ENCODE assay signal across 26 cellular contexts in genomic region chr12:45282411-45282810, GRCh38.
DNase-seq lines count a peak whose midpoint lies in the region; ATAC-seq, FAIRE-seq and TF ChIP-seq lines count a peak whose summit lies in the region.
"Had no signal": no experiment of that assay in that cellular context is flagged by ENCODE, and none has a peak within 500 bp of the region (broad histone marks: within the 10 kb centered on the region; RNA-seq: fewer than 3 reads in every experiment).

No MANE protein-coding gene starts in this region.

- peaks cover 15% of the 10 kb centered on the region for H3K36me3 Mint-ChIP-seq in astrocyte (ENCODE audit: low read depth, unreplicated experiment)

- no peaks in the 10 kb centered on the region for H3K9me3 ChIP-seq in PC-9 (ENCODE audit: insufficient read depth, low read depth)
- no peaks in the 10 kb centered on the region for H3K9me3 ChIP-seq in astrocyte (ENCODE audit: insufficient read depth, low read depth, low read length)
- H3K9me3 ChIP-seq in right lobe of liver: no peaks in the 10 kb centered on the region
- H3K9me3 ChIP-seq in transverse colon: no peaks in the 10 kb centered on the region
- H3K9me3 ChIP-seq: A549 had no signal

- no peaks in the 10 kb centered on the region for H3K9me3 Mint-ChIP-seq in astrocyte (ENCODE audit: unreplicated experiment)
- H3K9me3 Mint-ChIP-seq: CD4-positive, alpha-beta T cell had no signal

- no TSS peak for BruUV-seq in PC-9 (replicated peaks; lab: Mats Ljungman, UMichigan)

- no peak for FAIRE-seq in astrocyte (lab: Jason Lieb, UNC)
- FAIRE-seq: G401.6, GM12878 had no signal

- CTCF ChIA-PET in PC-9 (lab: Charles Lee): no interaction called here

- DNase-seq in PC-9: no peak
- DNase-seq in astrocyte (ENCODE audit: low read depth): no peak
- peak; percentile 35 to 64 (median 58) for DNase-seq in right lobe of liver
- peak; percentile 63 for DNase-seq in transverse colon
- no peak for DNase-seq in putamen (ENCODE audit: low spot score)
- no peak for DNase-seq in foreskin fibroblast
- DNase-seq: AML-193; CD4-positive, alpha-beta T cell; NCI-H1048; NCI-H1417; NCI-H187; NCI-H2081 treated with DMSO at 0.1 percent for 48 hours; NCI-H2171; NCI-H524 treated with DMSO at 0.1 percent for 48 hours; NCI-H774; PC-3; SHP77 treated with DMSO at 0.1 percent for 48 hours had no signal

- H3K4me3 ChIP-seq in PC-9 (no peak overlapping the region), astrocyte (ENCODE audit: insufficient read depth, low read depth, low read length) (no peak overlapping the region), right lobe of liver (no peak overlapping the region), transverse colon (no peak overlapping the region), foreskin fibroblast (ENCODE audit: low read depth in 1 of 2, low read length in 2 of 2) (no peak overlapping the region)
- H3K4me3 ChIP-seq: A549; BLaER1 treated with 17β-estradiol and CSF1 and Interleukin-3, amounts not matched to agents 10 nM and 100 nM; GM12878 had no signal

- peaks cover 47% of the 10 kb centered on the region for H3K4me1 ChIP-seq in PC-9 (replicated peaks; ENCODE audit: insufficient read depth)
- peaks cover 23% of the 10 kb centered on the region for H3K4me1 ChIP-seq in astrocyte (ENCODE audit: insufficient read depth, low read length)
- peaks cover 0 to 39% (median 9%) of the 10 kb centered on the region in 4 donors for H3K4me1 ChIP-seq in right lobe of liver
- H3K4me1 ChIP-seq in transverse colon: peaks cover 6 to 28% (median 18%) of the 10 kb centered on the region in 4 donors

- WGBS in right lobe of liver (ENCODE audit: insufficient coverage, low coverage, low lambda C conversion rate, missing lambda C conversion rate): 78% methylated on average over 4 of the region's 4 CpGs
- WGBS in transverse colon (ENCODE audit: low coverage in 1 of 2), 2 donors: 62 to 68% methylated on average over 4 of the region's 4 CpGs

- H4K20me1 ChIP-seq in PC-9 (ENCODE audit: insufficient read depth) (no peaks in the 10 kb centered on the region), astrocyte (ENCODE audit: insufficient read depth, low read length) (no peaks in the 10 kb centered on the region)

- H3K9ac ChIP-seq in astrocyte (ENCODE audit: low read length): no peak overlapping the region
- H3K9ac ChIP-seq: BLaER1 treated with 17β-estradiol and CSF1 and Interleukin-3, amounts not matched to agents 10 nM and 100 nM; KMS-11 had no signal

- ATAC-seq in right lobe of liver: peak; percentile 90 to 92 (median 91)
- no peak for ATAC-seq in GM18907 (IDR thresholded peaks at IDR 0.05; ENCODE audit: unreplicated experiment)
- ATAC-seq: A549, GM12878, HCT116, PC-3 had no signal

- no peak overlapping the region for H3K4me2 ChIP-seq in PC-9
- H3K4me2 ChIP-seq in astrocyte (ENCODE audit: low read length): no peak overlapping the region
- H3K4me2 ChIP-seq: BLaER1 treated with 17β-estradiol and CSF1 and Interleukin-3, amounts not matched to agents 10 nM and 100 nM; KMS-11 had no signal

- intact Hi-C loops in PC-9 (cut with micrococcal nuclease; ENCODE audit: unreplicated experiment) (no loop called here), right lobe of liver (cut with DNase I) (no loop called here), transverse colon (cut with DNase I; ENCODE audit: low total_unique reads) (no loop called here)

- H3K79me2 ChIP-seq in PC-9 (ENCODE audit: low read depth) (peaks cover 82% of the 10 kb centered on the region), astrocyte (ENCODE audit: insufficient read depth, low read length) (peaks cover 71% of the 10 kb centered on the region)

- H2AFZ ChIP-seq in PC-9 (no peak overlapping the region), astrocyte (ENCODE audit: low read depth, low read length) (no peak overlapping the region)

- TF ChIP-seq CTCF in PC-9 (conservative IDR thresholded peaks at IDR 0.05) (no peak), astrocyte (IDR thresholded peaks at IDR 0.05; ENCODE audit: insufficient read depth, low read depth, low read length) (no peak), right lobe of liver (IDR thresholded peaks at IDR 0.05) (no peak), transverse colon (IDR thresholded peaks at IDR 0.05) (no peak), foreskin fibroblast (IDR thresholded peaks at IDR 0.05; ENCODE audit: low read depth, low read length) (no peak)

- H3K27ac ChIP-seq in PC-9 (peak overlapping the region; percentile 90; the same call in 1 of the 2 replicates), astrocyte (ENCODE audit: low read depth, low read length) (no peak overlapping the region), right lobe of liver (no peak overlapping the region), transverse colon (no peak overlapping the region)
- H3K27ac ChIP-seq: BLaER1 treated with 17β-estradiol and CSF1 and Interleukin-3, amounts not matched to agents 10 nM and 100 nM; KMS-11; RWPE1 had no signal

- peak overlapping the region; percentile 96 for H3K27ac Mint-ChIP-seq in astrocyte (ENCODE audit: unreplicated experiment)
- H3K27ac Mint-ChIP-seq: CD4-positive, alpha-beta T cell; IgD-negative memory B cell had no signal

- H3K9me2 ChIP-seq in PC-9 (ENCODE audit: insufficient read depth): no peaks in the 10 kb centered on the region

- H3K27me3 ChIP-seq in PC-9 (ENCODE audit: insufficient read depth, low read depth) (no peaks in the 10 kb centered on the region), astrocyte (ENCODE audit: insufficient read depth, low read length) (no peaks in the 10 kb centered on the region), right lobe of liver (no peaks in the 10 kb centered on the region), transverse colon (peaks cover 79% of the 10 kb centered on the region)
- H3K27me3 ChIP-seq: BLaER1 treated with 17β-estradiol and CSF1 and Interleukin-3, amounts not matched to agents 10 nM and 100 nM had no signal

- peaks cover 67% of the 10 kb centered on the region for H3K4me1 Mint-ChIP-seq in astrocyte (ENCODE audit: low read depth, unreplicated experiment)

- TF ChIP-seq EP300 in transverse colon (IDR thresholded peaks at IDR 0.05; ENCODE audit: low read depth): no peak

- H3K36me3 ChIP-seq in PC-9 (ENCODE audit: low read depth) (peaks cover 28% of the 10 kb centered on the region; the same call in 1 of the 2 replicates), astrocyte (ENCODE audit: insufficient read depth, low read length) (no peaks in the 10 kb centered on the region), right lobe of liver (no peaks in the 10 kb centered on the region), transverse colon (no peaks in the 10 kb centered on the region)

- no peak for TF ChIP-seq POLR2A in right lobe of liver (IDR thresholded peaks at IDR 0.05)
- TF ChIP-seq POLR2A in transverse colon (IDR thresholded peaks at IDR 0.05): no peak

- H3K4me3 Mint-ChIP-seq in astrocyte (ENCODE audit: unreplicated experiment): no peak overlapping the region
- H3K4me3 Mint-ChIP-seq: CD4-positive, alpha-beta T cell; IgD-negative memory B cell had no signal

- peaks cover 30% of the 10 kb centered on the region for H3F3A ChIP-seq in PC-9 (ENCODE audit: insufficient read depth, low read depth)

- POLR2A ChIA-PET in PC-9 (lab: Charles Lee; ENCODE audit: unreplicated experiment): no interaction called here

- in situ Hi-C loops in transverse colon (cut with MboI; ENCODE audit: low pct_ligation_motif_present in 1 of 4, low pct_unique_long_range_greater_than_20kb in 1 of 4, low sequenced_read_pairs in 3 of 4): no loop called here

- no peaks in the 10 kb centered on the region for H3K27me3 Mint-ChIP-seq in astrocyte (ENCODE audit: low read depth, unreplicated experiment)
- H3K27me3 Mint-ChIP-seq: CD4-positive, alpha-beta T cell; IgD-negative memory B cell had no signal

Comparison
In these comparisons a context has a peak if more than half of its experiments do, and no peak if none do; other contexts are left out.
1. DNase-seq: peak in right lobe of liver (3 of 3) and transverse colon (single experiment); none in PC-9 (0 of 2), astrocyte (single experiment), putamen (single experiment) and foreskin fibroblast (0 of 2).